In genomic region chr12:122167328-122167925, GRCh38 we compare ENCODE assay signal across 32 cellular contexts. TPM values are rescaled to one million over a fixed set of nuclear protein-coding genes. Genes with fewer than 3 reads are reported as not detected.
A peak's percentile ranks its signal among the peaks of the same experiment; 100 is the strongest.
DNase-seq lines count a peak whose midpoint lies in the region; ATAC-seq and TF ChIP-seq lines count a peak whose summit lies in the region.
"Had no signal": no experiment of that assay in that cellular context is flagged by ENCODE, and none has a peak within 500 bp of the region (broad histone marks: within the 10 kb centered on the region; RNA-seq: fewer than 3 reads in every experiment).

No MANE protein-coding gene starts in this region.

- 66% methylated on average over 10 of the region's 10 CpGs for WGBS in right lobe of liver (ENCODE audit: insufficient coverage, low coverage, low lambda C conversion rate, missing lambda C conversion rate)

- H3K27ac ChIP-seq in CD4-positive, alpha-beta memory T cell (ENCODE audit: low read depth, low read length), result no peak overlapping the region
- H3K27ac ChIP-seq in right lobe of liver, result no peak overlapping the region
- H3K27ac ChIP-seq: 22Rv1; ascending aorta; BLaER1 treated with 17β-estradiol and CSF1 and Interleukin-3, amounts not matched to agents 10 nM and 100 nM; cardiac muscle cell; colonic mucosa; esophagus muscularis mucosa; foreskin keratinocyte; heart right ventricle; psoas muscle had no signal

- H3K4me3 Mint-ChIP-seq in CD4-positive, alpha-beta memory T cell, result peak overlapping the region in 5 of 8 donors; percentile 22 to 76 (median 62)
- no peak overlapping the region for H3K4me3 Mint-ChIP-seq in activated naive CD8-positive, alpha-beta T cell treated with anti-CD3 and anti-CD28 coated beads, Interleukin-2, amount 50 U/mL, for 24 hours
- H3K4me3 Mint-ChIP-seq: activated naive CD8-positive, alpha-beta T cell treated with anti-CD3 and anti-CD28 coated beads, Interleukin-2, amount 10 ng/mL, durations not matched to agents 7 days and 5 days; H9; mesothelial cell of epicardium; stimulated activated naive CD8-positive, alpha-beta T cell treated with anti-CD3 and anti-CD28 coated beads, Interleukin-15, Interleukin-2, amounts not matched to agents 100 ng/mL and 50 ng/mL, for 24 hours had no signal

- no peak for TF ChIP-seq POLR2A in right lobe of liver (IDR thresholded peaks at IDR 0.05)

- no peaks in the 10 kb centered on the region for H3K9me3 Mint-ChIP-seq in CD4-positive, alpha-beta memory T cell
- no peaks in the 10 kb centered on the region for H3K9me3 Mint-ChIP-seq in activated naive CD8-positive, alpha-beta T cell treated with anti-CD3 and anti-CD28 coated beads, Interleukin-2, amount 50 U/mL, for 24 hours
- H3K9me3 Mint-ChIP-seq: activated naive CD8-positive, alpha-beta T cell treated with anti-CD3 and anti-CD28 coated beads, Interleukin-2, amount 10 ng/mL, durations not matched to agents 7 days and 5 days; H9; mesothelial cell of epicardium; stimulated activated naive CD8-positive, alpha-beta T cell treated with anti-CD3 and anti-CD28 coated beads, Interleukin-15, Interleukin-2, amounts not matched to agents 100 ng/mL and 50 ng/mL, for 24 hours had no signal

- intact Hi-C loops in CD4-positive, alpha-beta memory T cell (cut with micrococcal nuclease), result no loop called here
- intact Hi-C loops in right lobe of liver (cut with DNase I), result no loop called here

- H3K36me3 ChIP-seq in CD4-positive, alpha-beta memory T cell (ENCODE audit: insufficient read depth, low read length), result no peaks in the 10 kb centered on the region
- no peaks in the 10 kb centered on the region for H3K36me3 ChIP-seq in right lobe of liver
- H3K36me3 ChIP-seq: ascending aorta; BLaER1 treated with 17β-estradiol and CSF1 and Interleukin-3, amounts not matched to agents 10 nM and 100 nM; cardiac muscle cell; colonic mucosa; esophagus muscularis mucosa; heart right ventricle had no signal

- peak; percentile 9 for ATAC-seq in activated naive CD8-positive, alpha-beta T cell treated with anti-CD3 and anti-CD28 coated beads, Interleukin-2, amount 50 U/mL, for 24 hours
- ATAC-seq in right lobe of liver (peak in 3 of 4 donors; percentile 13 to 77 (median 56)), GM19023 (IDR thresholded peaks at IDR 0.05; ENCODE audit: unreplicated experiment) (no peak)
- ATAC-seq: foreskin keratinocyte, heart right ventricle, left ventricle myocardium superior had no signal

- peaks cover 6% of the 10 kb centered on the region for H3K4me1 ChIP-seq in CD4-positive, alpha-beta memory T cell (ENCODE audit: insufficient read depth, low read length)
- H3K4me1 ChIP-seq in right lobe of liver, result no peaks in the 10 kb centered on the region
- H3K4me1 ChIP-seq: ascending aorta; BLaER1 treated with 17β-estradiol and CSF1 and Interleukin-3, amounts not matched to agents 10 nM and 100 nM; Caco-2; colonic mucosa; esophagus muscularis mucosa; foreskin keratinocyte; heart right ventricle; psoas muscle had no signal

- no peaks in the 10 kb centered on the region for H3K9me3 ChIP-seq in CD4-positive, alpha-beta memory T cell (ENCODE audit: control insufficient read depth in 1 of 2, low read length in 2 of 2)
- H3K9me3 ChIP-seq in right lobe of liver, result no peaks in the 10 kb centered on the region
- H3K9me3 ChIP-seq: ascending aorta; BLaER1 treated with 17β-estradiol and CSF1 and Interleukin-3, amounts not matched to agents 10 nM and 100 nM; Caco-2; colonic mucosa; esophagus muscularis mucosa; heart right ventricle; psoas muscle had no signal

- DNase-seq in NCI-H146 (lab: John Stamatoyannopoulos, UW), result peak; percentile 13
- DNase-seq in NCI-H146 treated with DMSO at 0.1 percent for 48 hours (lab: John Stamatoyannopoulos, UW; ENCODE audit: unreplicated experiment), result no peak
- no peak for DNase-seq in CD4-positive, alpha-beta memory T cell
- no peak for DNase-seq in activated naive CD8-positive, alpha-beta T cell treated with anti-CD3 and anti-CD28 coated beads, Interleukin-2, amount 50 U/mL, for 24 hours
- DNase-seq in right lobe of liver, result no peak
- DNase-seq in T-helper 1 cell, result no peak
- no peak for DNase-seq in epidermal melanocyte (ENCODE audit: insufficient read length, low spot score)
- DNase-seq: activated naive CD8-positive, alpha-beta T cell treated with anti-CD3 and anti-CD28 coated beads, Interleukin-2, amount 10 ng/mL, durations not matched to agents 7 days and 5 days; Caco-2; colonic mucosa; foreskin keratinocyte; H9; heart right ventricle; IMR-90; left ventricle myocardium superior; MV-4-11; NCI-H1436 treated with DMSO at 0.1 percent for 48 hours; NCI-H446; nucleus accumbens; psoas muscle; SIG-M5 had no signal

- CTCF ChIA-PET in CD4-positive, alpha-beta memory T cell (lab: Charles Lee; ENCODE audit: partially characterized antibody), result interaction anchor here (1.0 kb wide), 1 partner anchor 44 kb away, joined by 3 read pairs; no protein-coding TSS in a partner anchor

- H3K36me3 Mint-ChIP-seq in CD4-positive, alpha-beta memory T cell, result no peaks in the 10 kb centered on the region
- no peaks in the 10 kb centered on the region for H3K36me3 Mint-ChIP-seq in activated naive CD8-positive, alpha-beta T cell treated with anti-CD3 and anti-CD28 coated beads, Interleukin-2, amount 50 U/mL, for 24 hours (ENCODE audit: low read depth)
- H3K36me3 Mint-ChIP-seq: activated naive CD8-positive, alpha-beta T cell treated with anti-CD3 and anti-CD28 coated beads, Interleukin-2, amount 10 ng/mL, durations not matched to agents 7 days and 5 days; mesothelial cell of epicardium had no signal

- H3K27ac Mint-ChIP-seq in CD4-positive, alpha-beta memory T cell, result peak overlapping the region in 2 of 7 donors; percentile 14 to 53
- H3K27ac Mint-ChIP-seq in activated naive CD8-positive, alpha-beta T cell treated with anti-CD3 and anti-CD28 coated beads, Interleukin-2, amount 50 U/mL, for 24 hours, result peak overlapping the region; percentile 44
- H3K27ac Mint-ChIP-seq: activated naive CD8-positive, alpha-beta T cell treated with anti-CD3 and anti-CD28 coated beads, Interleukin-2, amount 10 ng/mL, durations not matched to agents 7 days and 5 days; H9; mesothelial cell of epicardium; stimulated activated naive CD8-positive, alpha-beta T cell treated with anti-CD3 and anti-CD28 coated beads, Interleukin-15, Interleukin-2, amounts not matched to agents 100 ng/mL and 50 ng/mL, for 24 hours had no signal

- H3K4me3 ChIP-seq in CD4-positive, alpha-beta memory T cell (ENCODE audit: low read length in 2 of 2), result no peak overlapping the region
- H3K4me3 ChIP-seq in right lobe of liver, result no peak overlapping the region
- H3K4me3 ChIP-seq: ascending aorta; BLaER1 treated with 17β-estradiol and CSF1 and Interleukin-3, amounts not matched to agents 10 nM and 100 nM; cardiac muscle cell; colonic mucosa; esophagus muscularis mucosa; heart right ventricle; psoas muscle had no signal

- H3K27me3 Mint-ChIP-seq in CD4-positive, alpha-beta memory T cell, result peaks cover 3 to 7% of the 10 kb centered on the region in 2 donors
- peaks cover 4% of the 10 kb centered on the region for H3K27me3 Mint-ChIP-seq in activated naive CD8-positive, alpha-beta T cell treated with anti-CD3 and anti-CD28 coated beads, Interleukin-2, amount 50 U/mL, for 24 hours
- H3K27me3 Mint-ChIP-seq: activated naive CD8-positive, alpha-beta T cell treated with anti-CD3 and anti-CD28 coated beads, Interleukin-2, amount 10 ng/mL, durations not matched to agents 7 days and 5 days had no signal

- no peaks in the 10 kb centered on the region for H3K27me3 ChIP-seq in CD4-positive, alpha-beta memory T cell (ENCODE audit: insufficient read depth, low read length)
- H3K27me3 ChIP-seq in right lobe of liver, result no peaks in the 10 kb centered on the region
- H3K27me3 ChIP-seq: ascending aorta; BLaER1 treated with 17β-estradiol and CSF1 and Interleukin-3, amounts not matched to agents 10 nM and 100 nM; cardiac muscle cell; colonic mucosa had no signal

- peaks cover 7 to 10% (median 10%) of the 10 kb centered on the region in 4 donors for H3K4me1 Mint-ChIP-seq in CD4-positive, alpha-beta memory T cell
- peaks cover 16% of the 10 kb centered on the region for H3K4me1 Mint-ChIP-seq in activated naive CD8-positive, alpha-beta T cell treated with anti-CD3 and anti-CD28 coated beads, Interleukin-2, amount 50 U/mL, for 24 hours
- H3K4me1 Mint-ChIP-seq: mesothelial cell of epicardium had no signal

- POLR2A ChIA-PET in CD4-positive, alpha-beta memory T cell (lab: Charles Lee; ENCODE audit: partially characterized antibody), result no interaction called here

- TF ChIP-seq CTCF in right lobe of liver (IDR thresholded peaks at IDR 0.05), result no peak

RNA-seq across cellular contexts. Expression of gene IL31, which starts 6.6 kb away (rescaled TPM):
- not detected for total RNA-seq in CD4-positive, alpha-beta memory T cell
- polyA plus RNA-seq in CD4-positive, alpha-beta memory T cell, result not detected
- total RNA-seq in right lobe of liver, result not detected
- total RNA-seq: activated naive CD8-positive, alpha-beta T cell treated with anti-CD3 and anti-CD28 coated beads, Interleukin-2, amount 10 ng/mL, durations not matched to agents 7 days and 5 days; ascending aorta; Caco-2; cardiac muscle cell; colonic mucosa; esophagus muscularis mucosa; foreskin keratinocyte; G401; H9; heart right ventricle; IMR-90; left ventricle myocardium superior; LHCN-M2; mesothelial cell of epicardium; psoas muscle had no signal
- polyA plus RNA-seq: cardiac muscle cell, foreskin keratinocyte, heart right ventricle, IMR-90, keratinocyte, psoas muscle had no signal

RNA-seq across cellular contexts. Expression of gene LRRC43, which starts 15.5 kb away (rescaled TPM):
- not detected for total RNA-seq in CD4-positive, alpha-beta memory T cell
- polyA plus RNA-seq in CD4-positive, alpha-beta memory T cell, result not detected
- under 1 TPM in 3 of 6 experiments, not detected in 3; 0.26 to 0.37 (median 0.31) TPM for total RNA-seq in right lobe of liver
- total RNA-seq: ascending aorta, G401, LHCN-M2 had no signal

RNA-seq across cellular contexts. Expression of gene B3GNT4, which starts 36.1 kb away (rescaled TPM):
- total RNA-seq in CD4-positive, alpha-beta memory T cell, result 1 to 10 TPM in 1 of 2 experiments, under 1 TPM in 1; 0.93 to 1.4 TPM
- under 1 TPM in 1 of 2 donors, not detected in 1; 0.10 TPM for polyA plus RNA-seq in CD4-positive, alpha-beta memory T cell
- under 1 TPM in 2 of 6 experiments, not detected in 4; 0.42 to 0.43 TPM for total RNA-seq in right lobe of liver
- total RNA-seq: ascending aorta, esophagus muscularis mucosa, heart right ventricle, left ventricle myocardium superior, LHCN-M2 had no signal

RNA-seq across cellular contexts. Expression of gene DIABLO, which starts 58.4 kb away (rescaled TPM):
- total RNA-seq in CD4-positive, alpha-beta memory T cell, result 10 to 100 TPM; 40.0 to 44.1 TPM
- 10 to 100 TPM; 61.7 to 62.0 TPM for polyA plus RNA-seq in CD4-positive, alpha-beta memory T cell
- total RNA-seq in right lobe of liver, result 10 to 100 TPM; 21.0 to 41.0 (median 24.1) TPM
